Comparison of ENCODE assay signal across 8 cellular contexts in the genomic region with DNA sequence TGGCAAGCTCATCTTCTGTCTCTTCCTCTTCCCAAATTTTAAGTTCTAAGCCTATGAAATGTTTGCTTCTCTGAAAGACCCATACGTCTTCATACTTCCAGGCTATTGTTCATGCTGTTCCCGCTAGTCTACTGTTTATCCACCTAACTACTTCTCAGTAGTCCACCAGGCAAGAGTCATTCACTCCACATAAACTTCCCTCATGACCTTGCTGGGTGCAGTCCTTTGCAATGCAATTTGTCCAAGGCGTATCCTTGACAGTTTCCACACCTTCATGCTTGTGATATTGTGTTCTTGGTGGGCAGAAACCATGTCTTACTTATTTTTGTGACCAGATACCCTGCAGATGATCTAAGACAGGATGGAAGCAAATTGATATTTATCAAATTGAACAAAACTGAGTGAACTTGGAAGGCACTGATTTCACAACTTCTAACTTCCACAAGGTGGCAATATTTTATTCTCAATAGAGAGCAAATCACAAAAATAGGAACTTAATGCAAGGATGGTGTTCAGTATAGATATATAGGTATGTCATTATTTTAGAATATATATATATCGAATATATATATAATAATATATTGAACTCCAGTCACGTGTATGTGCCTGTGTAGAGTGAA. TPM values are rescaled to one million over a fixed set of nuclear protein-coding genes. Genes with fewer than 3 reads are reported as not detected.
DNase-seq lines count a peak whose midpoint lies in the region; TF ChIP-seq lines count a peak whose summit lies in the region.

No MANE protein-coding gene starts in this region.

- in situ Hi-C loops in transverse colon (cut with MboI; ENCODE audit: low pct_ligation_motif_present in 1 of 4, low pct_unique_long_range_greater_than_20kb in 1 of 4, low sequenced_read_pairs in 3 of 4): loop anchor here (5.0 to 25.0 kb wide), 5 partner anchors 149 to 364 kb away; no protein-coding TSS in a partner anchor

- H3K36me3 ChIP-seq in Peyer's patch: no peaks in the 10 kb centered on the region
- no peaks in the 10 kb centered on the region for H3K36me3 ChIP-seq in transverse colon

- no peaks in the 10 kb centered on the region for H3K27me3 ChIP-seq in Peyer's patch
- H3K27me3 ChIP-seq in transverse colon: no peaks in the 10 kb centered on the region

- 31 to 32% methylated on average over 5 of the region's 5 CpGs for WGBS in transverse colon (ENCODE audit: low coverage in 1 of 2), 2 donors

- no peak for TF ChIP-seq EP300 in transverse colon (IDR thresholded peaks at IDR 0.05; ENCODE audit: low read depth)

- TF ChIP-seq POLR2A in Peyer's patch (IDR thresholded peaks at IDR 0.05) (no peak), transverse colon (IDR thresholded peaks at IDR 0.05) (no peak)

- H3K27ac ChIP-seq in Peyer's patch: no peak overlapping the region
- no peak overlapping the region for H3K27ac ChIP-seq in transverse colon

- H3K4me1 ChIP-seq in Peyer's patch (no peaks in the 10 kb centered on the region), transverse colon (peaks cover 0 to 4% (median 0%) of the 10 kb centered on the region in 4 donors)

- no peaks in the 10 kb centered on the region for H3K9me3 ChIP-seq in Peyer's patch
- H3K9me3 ChIP-seq in transverse colon: no peaks in the 10 kb centered on the region

- intact Hi-C loops in transverse colon (cut with DNase I; ENCODE audit: low total_unique reads): loop anchor here (5.0 kb wide), 1 partner anchor 164 kb away; no protein-coding TSS in a partner anchor

- H3K4me3 ChIP-seq in Peyer's patch (no peak overlapping the region), foreskin fibroblast (ENCODE audit: low read depth in 1 of 2, low read length in 2 of 2) (no peak overlapping the region), transverse colon (no peak overlapping the region)

- DNase-seq in NCI-H345 (lab: John Stamatoyannopoulos, UW): peak; percentile 34
- DNase-seq in NCI-H345 treated with DMSO at 0.1 percent for 48 hours (lab: John Stamatoyannopoulos, UW; ENCODE audit: unreplicated experiment): no peak
- no peak for DNase-seq in Peyer's patch
- DNase-seq in foreskin fibroblast: peak in 1 of 2 donors; percentile 55
- no peak for DNase-seq in transverse colon
- DNase-seq in NCI-H526 treated with DMSO at 0.1 percent for 48 hours (lab: John Stamatoyannopoulos, UW): no peak
- no peak for DNase-seq in SIG-M5 treated with dmso at 0.1 percent for 504 hours (lab: John Stamatoyannopoulos, UW; ENCODE audit: unreplicated experiment)
- no peak for DNase-seq in MV-4-11 (lab: John Stamatoyannopoulos, UW)

- TF ChIP-seq CTCF in Peyer's patch (IDR thresholded peaks at IDR 0.05): peak in 4 of 6 experiments; percentile 31 to 64 (median 62)
- TF ChIP-seq CTCF in foreskin fibroblast (IDR thresholded peaks at IDR 0.05; ENCODE audit: low read depth, low read length): peak; percentile 40
- TF ChIP-seq CTCF in transverse colon (IDR thresholded peaks at IDR 0.05): peak; percentile 46 to 71 (median 64)

RNA-seq across cellular contexts. Expression of gene TYRP1, which starts 30.3 kb away (rescaled TPM):
- 1 to 10 TPM in 1 of 4 donors, under 1 TPM in 2, not detected in 1; 0.70 to 2.5 (median 0.80) TPM for total RNA-seq in Peyer's patch
- total RNA-seq in transverse colon: under 1 TPM in 1 of 4 donors, not detected in 3; 0.41 TPM

RNA-seq across cellular contexts. Expression of gene LURAP1L, which starts 51.3 kb away (rescaled TPM):
- total RNA-seq in Peyer's patch (10 to 100 TPM in 3 of 4 donors, 1 to 10 TPM in 1; 7.4 to 33.3 (median 14.3) TPM), transverse colon (10 to 100 TPM; 19.1 to 50.0 (median 34.5) TPM)
